1 cellular context compared by ENCODE assay signal in genomic region chr4:86033171-86033570, GRCh38.
TF ChIP-seq lines count a peak whose summit lies in the region.

No MANE protein-coding gene starts in this region.

TF ChIP-seq in H1, 55 proteins besides CTCF, POLR2A, EP300 and RAD21:
- no peak for TF ChIP-seq SIRT6 (IDR thresholded peaks at IDR 0.05; ENCODE audit: low read length)
- TF ChIP-seq CBX5 (IDR thresholded peaks at IDR 0.05; ENCODE audit: low read depth, low read length) = no peak
- TF ChIP-seq EGR1 (IDR thresholded peaks at IDR 0.05; ENCODE audit: borderline replicate concordance, low read depth, low read length) = no peak
- TF ChIP-seq BCL11A (IDR thresholded peaks at IDR 0.05; ENCODE audit: low read depth in 2 of 2, low read length in 2 of 2) = no peak
- no peak for TF ChIP-seq CHD2 (IDR thresholded peaks at IDR 0.05; ENCODE audit: low read length)
- TF ChIP-seq TAF7 (optimal IDR thresholded peaks at IDR 0.05; ENCODE audit: borderline replicate concordance, low read depth, low read length) = no peak
- no peak for TF ChIP-seq CBX8 (IDR thresholded peaks at IDR 0.05; ENCODE audit: borderline replicate concordance, low read depth, low read length)
- no peak for TF ChIP-seq BRCA1 (IDR thresholded peaks at IDR 0.05; ENCODE audit: low read depth, low read length)
- no peak for TF ChIP-seq RNF2 (IDR thresholded peaks at IDR 0.05; ENCODE audit: borderline replicate concordance, low read depth, low read length, missing control alignments, poor library complexity, severe bottlenecking)
- no peak for TF ChIP-seq ATF2 (IDR thresholded peaks at IDR 0.05; ENCODE audit: low read length)
- no peak for TF ChIP-seq KDM5A (IDR thresholded peaks at IDR 0.05; ENCODE audit: low read length)
- TF ChIP-seq KDM1A (IDR thresholded peaks at IDR 0.05; ENCODE audit: borderline replicate concordance, low read length) = no peak
- no peak for TF ChIP-seq NANOG (IDR thresholded peaks at IDR 0.05; ENCODE audit: insufficient read depth, low read depth, low read length, poor library complexity, severe bottlenecking)
- TF ChIP-seq POLR2AphosphoS5 (IDR thresholded peaks at IDR 0.05; ENCODE audit: low read depth, low read length) = no peak
- TF ChIP-seq TAF1 (IDR thresholded peaks at IDR 0.05; ENCODE audit: low read depth, low read length) = no peak
- TF ChIP-seq JUN (IDR thresholded peaks at IDR 0.05; ENCODE audit: low read depth, low read length) = no peak
